In genomic region chr5:178236685-178237084, GRCh38 we compare ENCODE assay signal across 16 cellular contexts. TPM values are rescaled to one million over a fixed set of nuclear protein-coding genes. Genes with fewer than 3 reads are reported as not detected.
DNase-seq lines count a peak whose midpoint lies in the region; ATAC-seq and TF ChIP-seq lines count a peak whose summit lies in the region.
"Had no signal": no experiment of that assay in that cellular context is flagged by ENCODE, and none has a peak within 500 bp of the region (broad histone marks: within the 10 kb centered on the region; RNA-seq: fewer than 3 reads in every experiment).

No MANE protein-coding gene starts in this region.

- peaks cover 48% of the 10 kb centered on the region for H3K4me1 Mint-ChIP-seq in activated CD4-positive, alpha-beta T cell treated with anti-CD3 and anti-CD28 coated beads, Interleukin-2, amount 10 ng/mL, durations not matched to agents 24 days and 14 days
- peaks cover 25% of the 10 kb centered on the region for H3K4me1 Mint-ChIP-seq in activated T-helper 17 cell treated with anti-CD3 and anti-CD28 coated beads, Interleukin-2, amount 50 U/mL, for 72 hours

- H3K27ac Mint-ChIP-seq in activated CD4-positive, alpha-beta T cell treated with anti-CD3 and anti-CD28 coated beads, Interleukin-2, amount 10 ng/mL, durations not matched to agents 24 days and 14 days = peak overlapping the region; percentile 25
- peak overlapping the region; percentile 76 for H3K27ac Mint-ChIP-seq in activated T-helper 17 cell treated with anti-CD3 and anti-CD28 coated beads, Interleukin-2, amount 50 U/mL, for 72 hours
- H3K27ac Mint-ChIP-seq: H9 had no signal

- H3K9me3 ChIP-seq in left lung (no peaks in the 10 kb centered on the region), skeletal muscle tissue (ENCODE audit: control insufficient read depth in 3 of 3, low read length in 3 of 3) (no peaks in the 10 kb centered on the region)
- H3K9me3 ChIP-seq: tibial artery had no signal

- no peaks in the 10 kb centered on the region for H3K9me3 Mint-ChIP-seq in activated CD4-positive, alpha-beta T cell treated with anti-CD3 and anti-CD28 coated beads, Interleukin-2, amount 10 ng/mL, durations not matched to agents 24 days and 14 days
- no peaks in the 10 kb centered on the region for H3K9me3 Mint-ChIP-seq in activated T-helper 17 cell treated with anti-CD3 and anti-CD28 coated beads, Interleukin-2, amount 50 U/mL, for 72 hours
- H3K9me3 Mint-ChIP-seq: H9 had no signal

- H3K4me1 ChIP-seq in left lung = peaks cover 32 to 93% of the 10 kb centered on the region in 2 donors
- peaks cover 57 to 75% (median 62%) of the 10 kb centered on the region in 3 donors for H3K4me1 ChIP-seq in skeletal muscle tissue (ENCODE audit: control insufficient read depth in 3 of 3, insufficient read depth in 3 of 3, low read length in 3 of 3)

- no peak for TF ChIP-seq CTCF in left lung (IDR thresholded peaks at IDR 0.05)

- intact Hi-C loops in activated CD4-positive, alpha-beta T cell treated with anti-CD3 and anti-CD28 coated beads, Interleukin-2, amount 10 ng/mL, durations not matched to agents 24 days and 14 days (cut with micrococcal nuclease) = loop anchor here (5.0 to 10.0 kb wide), 2 partner anchors 316 to 1318 kb away; partner anchors contain the start of gene RUFY1
- intact Hi-C loops in left lung (cut with DNase I) = no loop called here

- no peaks in the 10 kb centered on the region for H3K27me3 Mint-ChIP-seq in activated CD4-positive, alpha-beta T cell treated with anti-CD3 and anti-CD28 coated beads, Interleukin-2, amount 10 ng/mL, durations not matched to agents 24 days and 14 days
- no peaks in the 10 kb centered on the region for H3K27me3 Mint-ChIP-seq in activated T-helper 17 cell treated with anti-CD3 and anti-CD28 coated beads, Interleukin-2, amount 50 U/mL, for 72 hours

- ATAC-seq in activated T-helper 17 cell treated with anti-CD3 and anti-CD28 coated beads, Interleukin-2, amount 50 U/mL, for 72 hours (replicated peaks) = peak; percentile 6
- peak; percentile 9 for ATAC-seq in left lung
- ATAC-seq in HG02973 (IDR thresholded peaks at IDR 0.05; ENCODE audit: unreplicated experiment) = no peak

- H3K27ac ChIP-seq in left lung = peak overlapping the region in 1 of 2 donors; percentile 95
- H3K27ac ChIP-seq in skeletal muscle tissue (ENCODE audit: low read depth, low read length) = peak overlapping the region; percentile 89
- H3K27ac ChIP-seq: tibial artery had no signal

- peaks cover 3% of the 10 kb centered on the region for H3K36me3 Mint-ChIP-seq in activated CD4-positive, alpha-beta T cell treated with anti-CD3 and anti-CD28 coated beads, Interleukin-2, amount 10 ng/mL, durations not matched to agents 24 days and 14 days (ENCODE audit: low read depth)
- peaks cover 3% of the 10 kb centered on the region for H3K36me3 Mint-ChIP-seq in activated T-helper 17 cell treated with anti-CD3 and anti-CD28 coated beads, Interleukin-2, amount 50 U/mL, for 72 hours (ENCODE audit: low read depth)

- no peak overlapping the region for H3K4me3 Mint-ChIP-seq in activated CD4-positive, alpha-beta T cell treated with anti-CD3 and anti-CD28 coated beads, Interleukin-2, amount 10 ng/mL, durations not matched to agents 24 days and 14 days
- no peak overlapping the region for H3K4me3 Mint-ChIP-seq in activated T-helper 17 cell treated with anti-CD3 and anti-CD28 coated beads, Interleukin-2, amount 50 U/mL, for 72 hours
- H3K4me3 Mint-ChIP-seq: H9 had no signal

- no peak overlapping the region for H3K4me3 ChIP-seq in left lung
- H3K4me3 ChIP-seq in skeletal muscle tissue (ENCODE audit: low read length in 3 of 3) = peak overlapping the region in 2 of 3 donors; percentile 22 to 33
- H3K4me3 ChIP-seq: skin epidermis, tibial artery had no signal

- DNase-seq in activated CD4-positive, alpha-beta T cell treated with anti-CD3 and anti-CD28 coated beads, Interleukin-2, amount 10 ng/mL, durations not matched to agents 24 days and 14 days = no peak
- no peak for DNase-seq in activated CD4-positive, alpha-beta T cell treated with anti-CD3 and anti-CD28 coated beads, Interleukin-2, amount 50 U/mL, for 4 hours
- DNase-seq in left lung (peak; percentile 69 to 71), HK-2 (ENCODE audit: unreplicated experiment) (no peak), iPS-NIHi7 (ENCODE audit: extremely low spot score) (no peak)
- DNase-seq: effector CD8-positive, alpha-beta T cell; H9; NCI-H2227 treated with DMSO at 0.1 percent for 48 hours; tibial artery had no signal

- H3K27me3 ChIP-seq in left lung (no peaks in the 10 kb centered on the region), skeletal muscle tissue (ENCODE audit: control insufficient read depth in 3 of 3, insufficient read depth in 3 of 3, low read length in 3 of 3) (no peaks in the 10 kb centered on the region)
- H3K27me3 ChIP-seq: tibial artery had no signal

- H3K9ac ChIP-seq in skeletal muscle tissue (ENCODE audit: low read depth in 1 of 3, low read length in 3 of 3) = peak overlapping the region in 2 of 3 donors; percentile 59 to 77

- no peaks in the 10 kb centered on the region for H3K36me3 ChIP-seq in left lung
- no peaks in the 10 kb centered on the region for H3K36me3 ChIP-seq in skeletal muscle tissue (ENCODE audit: control insufficient read depth in 3 of 3, insufficient read depth in 3 of 3, low read length in 3 of 3)
- H3K36me3 ChIP-seq: tibial artery had no signal

RNA-seq across cellular contexts. Expression of gene PHYKPL, which starts 4.1 kb away (rescaled TPM):
- total RNA-seq in activated CD4-positive, alpha-beta T cell treated with anti-CD3 and anti-CD28 coated beads, Interleukin-2, amount 10 ng/mL, durations not matched to agents 24 days and 14 days = 77.8 and 85.9 TPM in 2 replicates
- 100 to 1,000 TPM in 1 of 2 donors, 10 to 100 TPM in 1; 91.9 to 112 TPM for total RNA-seq in activated T-helper 17 cell treated with anti-CD3 and anti-CD28 coated beads, Interleukin-2, amount 50 U/mL, for 72 hours
- 10 to 100 TPM; 71.9 to 87.9 TPM for total RNA-seq in left lung
- 38.1 TPM for total RNA-seq in skeletal muscle tissue

RNA-seq across cellular contexts. Expression of gene HNRNPAB, which starts 32.4 kb away (rescaled TPM):
- total RNA-seq in activated CD4-positive, alpha-beta T cell treated with anti-CD3 and anti-CD28 coated beads, Interleukin-2, amount 10 ng/mL, durations not matched to agents 24 days and 14 days = 492 and 507 TPM in 2 replicates
- 100 to 1,000 TPM; 154 to 390 TPM for total RNA-seq in activated T-helper 17 cell treated with anti-CD3 and anti-CD28 coated beads, Interleukin-2, amount 50 U/mL, for 72 hours
- total RNA-seq in left lung (100 to 1,000 TPM; 126 to 178 TPM), skeletal muscle tissue (44.4 TPM)

RNA-seq across cellular contexts. Expression of gene GMCL2, which starts 49.5 kb away (rescaled TPM):
- total RNA-seq in activated CD4-positive, alpha-beta T cell treated with anti-CD3 and anti-CD28 coated beads, Interleukin-2, amount 10 ng/mL, durations not matched to agents 24 days and 14 days = 0.07 TPM in 1 of 2 replicates, not detected in the other
- total RNA-seq in activated T-helper 17 cell treated with anti-CD3 and anti-CD28 coated beads, Interleukin-2, amount 50 U/mL, for 72 hours = not detected
- total RNA-seq in left lung (not detected), skeletal muscle tissue (not detected)
- total RNA-seq: A673, aorta, H9, mesenteric fat pad had no signal

Comparison
In these comparisons a context has a peak if more than half of its experiments do, and no peak if none do; other contexts are left out.
1. DNase-seq: peak in left lung (2 of 2); none in activated CD4-positive, alpha-beta T cell treated with anti-CD3 and anti-CD28 coated beads, Interleukin-2, amount 10 ng/mL, durations not matched to agents 24 days and 14 days (single experiment), activated CD4-positive, alpha-beta T cell treated with anti-CD3 and anti-CD28 coated beads, Interleukin-2, amount 50 U/mL, for 4 hours (0 of 2), HK-2 (single experiment) and iPS-NIHi7 (single experiment).
2. H3K4me3 ChIP-seq: peak in skeletal muscle tissue (2 of 3); none in left lung (0 of 2).